In the genomic region with DNA sequence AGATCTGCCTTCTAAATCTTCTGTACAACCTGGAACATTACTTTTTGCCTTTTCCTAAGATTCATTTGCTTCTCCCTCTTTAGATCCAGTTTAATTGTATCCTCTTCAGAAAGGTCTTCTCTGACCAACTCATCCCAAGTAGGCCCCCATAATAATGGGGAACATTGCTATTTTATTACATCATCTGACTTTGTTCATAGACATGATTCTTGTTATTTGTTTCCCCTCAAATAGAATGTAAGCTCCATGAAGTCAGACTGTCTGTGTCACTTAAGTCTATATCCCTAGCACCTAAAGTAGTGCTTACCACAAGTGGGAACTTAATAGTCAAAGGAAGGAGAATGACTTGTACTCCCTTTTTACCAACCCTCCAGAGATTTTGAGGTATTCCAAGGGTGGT, we compare ENCODE assay signal across 1 cellular context.
TF ChIP-seq lines count a peak whose summit lies in the region.

No MANE protein-coding gene starts in this region.

TF ChIP-seq in GM12878, 131 proteins besides CTCF, POLR2A, EP300 and RAD21:
- no peak for TF ChIP-seq GATAD2B (conservative IDR thresholded peaks at IDR 0.05; ENCODE audit: low read depth)
- no peak for TF ChIP-seq NKRF (conservative IDR thresholded peaks at IDR 0.05)
- TF ChIP-seq, protein P1, sequence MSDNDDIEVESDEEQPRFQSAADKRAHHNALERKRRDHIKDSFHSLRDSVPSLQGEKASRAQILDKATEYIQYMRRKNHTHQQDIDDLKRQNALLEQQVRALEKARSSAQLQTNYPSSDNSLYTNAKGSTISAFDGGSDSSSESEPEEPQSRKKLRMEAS (IDR thresholded peaks at IDR 0.05; ENCODE audit: low read depth, low read length) = no peak
- no peak for TF ChIP-seq HDAC2 (IDR thresholded peaks at IDR 0.05)
- TF ChIP-seq KLF5 (IDR thresholded peaks at IDR 0.05; ENCODE audit: partially characterized antibody) = no peak
- TF ChIP-seq, protein P2, sequence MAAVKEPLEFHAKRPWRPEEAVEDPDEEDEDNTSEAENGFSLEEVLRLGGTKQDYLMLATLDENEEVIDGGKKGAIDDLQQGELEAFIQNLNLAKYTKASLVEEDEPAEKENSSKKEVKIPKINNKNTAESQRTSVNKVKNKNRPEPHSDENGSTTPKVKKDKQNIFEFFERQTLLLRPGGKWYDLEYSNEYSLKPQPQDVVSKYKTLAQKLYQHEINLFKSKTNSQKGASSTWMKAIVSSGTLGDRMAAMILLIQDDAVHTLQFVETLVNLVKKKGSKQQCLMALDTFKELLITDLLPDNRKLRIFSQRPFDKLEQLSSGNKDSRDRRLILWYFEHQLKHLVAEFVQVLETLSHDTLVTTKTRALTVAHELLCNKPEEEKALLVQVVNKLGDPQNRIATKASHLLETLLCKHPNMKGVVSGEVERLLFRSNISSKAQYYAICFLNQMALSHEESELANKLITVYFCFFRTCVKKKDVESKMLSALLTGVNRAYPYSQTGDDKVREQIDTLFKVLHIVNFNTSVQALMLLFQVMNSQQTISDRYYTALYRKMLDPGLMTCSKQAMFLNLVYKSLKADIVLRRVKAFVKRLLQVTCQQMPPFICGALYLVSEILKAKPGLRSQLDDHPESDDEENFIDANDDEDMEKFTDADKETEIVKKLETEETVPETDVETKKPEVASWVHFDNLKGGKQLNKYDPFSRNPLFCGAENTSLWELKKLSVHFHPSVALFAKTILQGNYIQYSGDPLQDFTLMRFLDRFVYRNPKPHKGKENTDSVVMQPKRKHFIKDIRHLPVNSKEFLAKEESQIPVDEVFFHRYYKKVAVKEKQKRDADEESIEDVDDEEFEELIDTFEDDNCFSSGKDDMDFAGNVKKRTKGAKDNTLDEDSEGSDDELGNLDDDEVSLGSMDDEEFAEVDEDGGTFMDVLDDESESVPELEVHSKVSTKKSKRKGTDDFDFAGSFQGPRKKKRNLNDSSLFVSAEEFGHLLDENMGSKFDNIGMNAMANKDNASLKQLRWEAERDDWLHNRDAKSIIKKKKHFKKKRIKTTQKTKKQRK (IDR thresholded peaks at IDR 0.05; ENCODE audit: low read depth, low read length) = no peak
- no peak for TF ChIP-seq STAT3 (IDR thresholded peaks at IDR 0.05; ENCODE audit: low read depth, low read length)
- no peak for TF ChIP-seq SMC3 (IDR thresholded peaks at IDR 0.05; ENCODE audit: borderline replicate concordance, low read length)
- TF ChIP-seq SPI1 (IDR thresholded peaks at IDR 0.05; ENCODE audit: borderline replicate concordance, insufficient read depth, low read depth, low read length) = no peak
- no peak for TF ChIP-seq HDGF (IDR thresholded peaks at IDR 0.05)
- no peak for TF ChIP-seq SKIL (IDR thresholded peaks at IDR 0.05; ENCODE audit: low read depth, poor library complexity, severe bottlenecking)
